In the genomic region with DNA sequence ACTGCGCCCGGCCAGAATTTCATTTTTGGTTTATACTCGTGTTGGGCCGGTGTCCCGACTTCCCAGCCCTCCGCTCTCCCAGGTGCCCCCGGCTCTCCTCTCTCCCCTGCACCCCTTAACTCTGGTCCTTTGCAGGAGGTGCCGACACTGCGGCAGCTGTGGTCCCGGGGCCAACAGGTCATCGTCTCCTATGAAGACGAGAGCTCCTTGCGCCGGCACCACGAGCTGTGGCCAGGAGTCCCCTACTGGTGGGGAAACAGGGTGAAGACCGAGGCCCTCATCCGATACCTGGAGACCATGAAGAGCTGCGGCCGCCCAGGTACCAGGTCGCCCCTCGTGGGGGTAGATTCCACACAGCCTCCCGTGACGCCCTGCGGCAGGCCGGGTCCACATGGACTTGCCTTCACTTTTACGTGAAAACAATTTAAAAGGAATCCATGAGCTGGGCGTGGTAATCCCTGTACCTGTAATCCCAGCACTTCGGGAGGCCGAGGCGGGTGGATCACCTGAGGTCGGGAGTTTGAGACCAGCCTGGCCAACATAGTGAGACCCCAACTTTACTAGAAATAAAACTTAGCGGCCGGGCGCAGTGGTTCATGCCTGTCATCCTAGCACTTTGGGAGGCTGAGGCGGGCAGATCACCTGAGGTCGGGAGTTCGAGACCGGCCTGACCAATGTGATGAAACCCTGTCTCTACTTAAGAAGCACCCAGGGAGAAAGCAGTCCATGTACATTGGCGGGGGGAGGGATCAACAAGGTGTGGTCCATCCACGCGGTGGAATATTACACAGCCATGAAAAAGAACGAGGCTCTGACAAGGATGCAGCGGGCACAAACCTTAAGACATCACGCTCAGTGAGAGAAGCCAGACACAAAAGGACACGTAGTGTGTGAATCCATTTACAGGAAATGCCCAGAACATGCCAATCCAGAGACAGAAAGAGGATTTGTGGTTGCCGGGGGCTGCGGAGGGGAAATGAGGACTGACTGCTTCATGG, we compare ENCODE assay signal across 25 cellular contexts. TPM values are rescaled to one million over a fixed set of nuclear protein-coding genes. Genes with fewer than 3 reads are reported as not detected.
DNase-seq lines count a peak whose midpoint lies in the region; ATAC-seq and TF ChIP-seq lines count a peak whose summit lies in the region.
"Had no signal": no experiment of that assay in that cellular context is flagged by ENCODE, and none has a peak within 500 bp of the region (broad histone marks: within the 10 kb centered on the region; RNA-seq: fewer than 3 reads in every experiment).

No MANE protein-coding gene starts in this region.

- no peak overlapping the region for H3K4me3 Mint-ChIP-seq in glutamatergic neuron (ENCODE audit: unreplicated experiment)
- H3K4me3 Mint-ChIP-seq: activated naive CD8-positive, alpha-beta T cell treated with anti-CD3 and anti-CD28 coated beads, Interleukin-2, amount 10 ng/mL, durations not matched to agents 7 days and 5 days; activated T-helper 17 cell treated with anti-CD3 and anti-CD28 coated beads, Interleukin-2, amount 50 U/mL, for 72 hours; CD4-positive, CD25-positive, alpha-beta regulatory T cell; central memory CD8-positive, alpha-beta T cell; natural killer cell treated with Interleukin-12 subunit alpha and Interleukin-12 subunit beta and Interleukin-15 and Interleukin-18, amount 100 ng/mL, for 72 hours; stimulated activated naive CD8-positive, alpha-beta T cell treated with anti-CD3 and anti-CD28 coated beads, Interleukin-15, Interleukin-2, amounts not matched to agents 100 ng/mL and 50 ng/mL, for 24 hours had no signal

- no peaks in the 10 kb centered on the region for H3K4me1 Mint-ChIP-seq in glutamatergic neuron (ENCODE audit: low read depth, unreplicated experiment)
- H3K4me1 Mint-ChIP-seq: activated naive CD8-positive, alpha-beta T cell treated with anti-CD3 and anti-CD28 coated beads, Interleukin-2, amount 10 ng/mL, durations not matched to agents 7 days and 5 days; activated T-helper 17 cell treated with anti-CD3 and anti-CD28 coated beads, Interleukin-2, amount 50 U/mL, for 72 hours; CD4-positive, CD25-positive, alpha-beta regulatory T cell; central memory CD8-positive, alpha-beta T cell had no signal

- TF ChIP-seq POLR2A in sigmoid colon (IDR thresholded peaks at IDR 0.05) = no peak

- WGBS in sigmoid colon, 2 donors = 97 to 98% methylated on average over 47 of the region's 47 CpGs

- no peak for TF ChIP-seq EP300 in sigmoid colon (IDR thresholded peaks at IDR 0.05)

- no peak overlapping the region for H3K27ac ChIP-seq in HEK293 (ENCODE audit: extremely low read depth, low read depth, low read length)
- no peak overlapping the region for H3K27ac ChIP-seq in sigmoid colon
- H3K27ac ChIP-seq: epithelial cell of prostate, ovary, tibial nerve had no signal

- TF ChIP-seq CTCF in HEK293 (tag by site-specific recombination; IDR thresholded peaks at IDR 0.05) (no peak), glutamatergic neuron (IDR thresholded peaks at IDR 0.05; ENCODE audit: partially characterized antibody, unreplicated experiment) (no peak), sigmoid colon (IDR thresholded peaks at IDR 0.05) (no peak)

- DNase-seq in activated CD4-positive, alpha-beta T cell treated with anti-CD3 and anti-CD28 coated beads for 48 hours = peak; percentile 1
- no peak for DNase-seq in activated CD4-positive, alpha-beta T cell treated with anti-CD3 and anti-CD28 coated beads for 1 hour
- peak; percentile 2 for DNase-seq in glutamatergic neuron
- DNase-seq in sigmoid colon = peak; percentile 49
- DNase-seq in HCEC 1CT = no peak
- DNase-seq in Kasumi-1 (lab: John Stamatoyannopoulos, UW) = no peak
- DNase-seq: 8988T; activated naive CD8-positive, alpha-beta T cell treated with anti-CD3 and anti-CD28 coated beads, Interleukin-2, amount 10 ng/mL, durations not matched to agents 7 days and 5 days; CD4-positive, CD25-positive, alpha-beta regulatory T cell; NCI-H1417 treated with DMSO at 0.1 percent for 48 hours; NCI-H446; NCI-H82; OCI-M1; SHP77 had no signal

- H3K36me3 Mint-ChIP-seq in glutamatergic neuron (ENCODE audit: unreplicated experiment) = peaks cover 6% of the 10 kb centered on the region

- peaks cover 4% of the 10 kb centered on the region for H3K9me3 Mint-ChIP-seq in glutamatergic neuron (ENCODE audit: unreplicated experiment)
- H3K9me3 Mint-ChIP-seq: activated naive CD8-positive, alpha-beta T cell treated with anti-CD3 and anti-CD28 coated beads, Interleukin-2, amount 10 ng/mL, durations not matched to agents 7 days and 5 days; activated T-helper 17 cell treated with anti-CD3 and anti-CD28 coated beads, Interleukin-2, amount 50 U/mL, for 72 hours; CD4-positive, CD25-positive, alpha-beta regulatory T cell; central memory CD8-positive, alpha-beta T cell; natural killer cell treated with Interleukin-12 subunit alpha and Interleukin-12 subunit beta and Interleukin-15 and Interleukin-18, amount 100 ng/mL, for 72 hours; stimulated activated naive CD8-positive, alpha-beta T cell treated with anti-CD3 and anti-CD28 coated beads, Interleukin-15, Interleukin-2, amounts not matched to agents 100 ng/mL and 50 ng/mL, for 24 hours had no signal

- ATAC-seq in GM18867 (IDR thresholded peaks at IDR 0.05; ENCODE audit: unreplicated experiment) = no peak
- ATAC-seq: activated CD4-positive, CD25-positive, alpha-beta regulatory T cell treated with anti-CD3 and anti-CD28 coated beads, Interleukin-2, amount 50 U/mL, for 24 hours; activated T-helper 17 cell treated with anti-CD3 and anti-CD28 coated beads, Interleukin-2, amount 50 U/mL, for 72 hours; natural killer cell treated with Interleukin-12 subunit alpha and Interleukin-12 subunit beta and Interleukin-15 and Interleukin-18, amount 100 ng/mL, for 72 hours; right cardiac atrium had no signal

- H3K27me3 ChIP-seq in sigmoid colon = no peaks in the 10 kb centered on the region
- H3K27me3 ChIP-seq: ovary, tibial nerve had no signal

- H3K9me3 ChIP-seq in HEK293 (ENCODE audit: control insufficient read depth, insufficient read depth, low read depth, low read length) = no peaks in the 10 kb centered on the region
- peaks cover 0 to 4% (median 0%) of the 10 kb centered on the region in 4 donors for H3K9me3 ChIP-seq in sigmoid colon
- H3K9me3 ChIP-seq: ovary, tibial nerve had no signal

- no peak overlapping the region for H3K4me3 ChIP-seq in HEK293 (ENCODE audit: low read depth, low read length)
- H3K4me3 ChIP-seq in sigmoid colon = no peak overlapping the region
- H3K4me3 ChIP-seq: ovary, tibial nerve had no signal

- peaks cover 5% of the 10 kb centered on the region for H3K27me3 Mint-ChIP-seq in glutamatergic neuron (ENCODE audit: unreplicated experiment)
- H3K27me3 Mint-ChIP-seq: activated naive CD8-positive, alpha-beta T cell treated with anti-CD3 and anti-CD28 coated beads, Interleukin-2, amount 10 ng/mL, durations not matched to agents 7 days and 5 days; activated T-helper 17 cell treated with anti-CD3 and anti-CD28 coated beads, Interleukin-2, amount 50 U/mL, for 72 hours; CD4-positive, CD25-positive, alpha-beta regulatory T cell; central memory CD8-positive, alpha-beta T cell; natural killer cell treated with Interleukin-12 subunit alpha and Interleukin-12 subunit beta and Interleukin-15 and Interleukin-18, amount 100 ng/mL, for 72 hours; stimulated activated naive CD8-positive, alpha-beta T cell treated with anti-CD3 and anti-CD28 coated beads, Interleukin-15, Interleukin-2, amounts not matched to agents 100 ng/mL and 50 ng/mL, for 24 hours had no signal

- CTCF ChIA-PET in HEK293 (lab: Yijun Ruan, JAX) = no interaction called here

- H3K4me1 ChIP-seq in HEK293 (ENCODE audit: control insufficient read depth, insufficient read depth, low read length) (no peaks in the 10 kb centered on the region), sigmoid colon (no peaks in the 10 kb centered on the region)
- H3K4me1 ChIP-seq: tibial nerve had no signal

- intact Hi-C loops in sigmoid colon (cut with DNase I) = no loop called here

- POLR2A ChIA-PET in HEK293 (lab: Yijun Ruan, JAX) = no interaction called here

- H3K36me3 ChIP-seq in HEK293 (ENCODE audit: control insufficient read depth in 2 of 2, insufficient read depth in 1 of 2, low read length in 2 of 2) (peaks cover 52 to 71% of the 10 kb centered on the region in 2 experiments), sigmoid colon (peaks cover 0 to 73% (median 20%) of the 10 kb centered on the region in 4 donors)
- H3K36me3 ChIP-seq: ovary had no signal

- no peak overlapping the region for H3K27ac Mint-ChIP-seq in glutamatergic neuron (ENCODE audit: unreplicated experiment)
- H3K27ac Mint-ChIP-seq: activated naive CD8-positive, alpha-beta T cell treated with anti-CD3 and anti-CD28 coated beads, Interleukin-2, amount 10 ng/mL, durations not matched to agents 7 days and 5 days; activated T-helper 17 cell treated with anti-CD3 and anti-CD28 coated beads, Interleukin-2, amount 50 U/mL, for 72 hours; CD4-positive, CD25-positive, alpha-beta regulatory T cell; natural killer cell treated with Interleukin-12 subunit alpha and Interleukin-12 subunit beta and Interleukin-15 and Interleukin-18, amount 100 ng/mL, for 72 hours; stimulated activated naive CD8-positive, alpha-beta T cell treated with anti-CD3 and anti-CD28 coated beads, Interleukin-15, Interleukin-2, amounts not matched to agents 100 ng/mL and 50 ng/mL, for 24 hours had no signal

TF ChIP-seq in HEK293, 187 proteins besides CTCF, POLR2A, EP300 and RAD21 (continues in another document):
- no peak for TF ChIP-seq ZNF366 (tag by site-specific recombination; conservative IDR thresholded peaks at IDR 0.05)
- TF ChIP-seq, protein P1, sequence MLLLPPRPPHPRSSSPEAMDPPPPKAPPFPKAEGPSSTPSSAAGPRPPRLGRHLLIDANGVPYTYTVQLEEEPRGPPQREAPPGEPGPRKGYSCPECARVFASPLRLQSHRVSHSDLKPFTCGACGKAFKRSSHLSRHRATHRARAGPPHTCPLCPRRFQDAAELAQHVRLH (tag by site-specific recombination; IDR thresholded peaks at IDR 0.05) = peak; percentile 79
- no peak for TF ChIP-seq ZNF324 (tag by site-specific recombination; IDR thresholded peaks at IDR 0.05)
- TF ChIP-seq ZNF223 (tag by site-specific recombination; IDR thresholded peaks at IDR 0.05) = no peak
- TF ChIP-seq ZNF423 (tag by site-specific recombination; IDR thresholded peaks at IDR 0.05) = no peak
- peak; percentile 89 for TF ChIP-seq ZNF121 (tag by site-specific recombination; IDR thresholded peaks at IDR 0.05)
- no peak for TF ChIP-seq ZNF169 (tag by site-specific recombination; IDR thresholded peaks at IDR 0.05)
- no peak for TF ChIP-seq ZNF175 (tag by site-specific recombination; IDR thresholded peaks at IDR 0.05)

RNA-seq across cellular contexts. Expression of gene PLCXD1, which starts 12.0 kb away (rescaled TPM):
- 36.4 TPM for total RNA-seq in glutamatergic neuron (ENCODE audit: unreplicated experiment)
- 1 to 10 TPM; 2.5 to 6.8 (median 3.6) TPM for total RNA-seq in sigmoid colon
- polyA plus RNA-seq in sigmoid colon = 10 to 100 TPM in 1 of 3 donors, 1 to 10 TPM in 2; 5.1 to 29.8 (median 9.6) TPM

RNA-seq across cellular contexts. Expression of gene GTPBP6, which starts 25.4 kb away (rescaled TPM):
- 52.3 TPM for total RNA-seq in glutamatergic neuron (ENCODE audit: unreplicated experiment)
- total RNA-seq in sigmoid colon = 10 to 100 TPM; 22.4 to 40.3 (median 30.9) TPM
- polyA plus RNA-seq in sigmoid colon = 10 to 100 TPM; 36.0 to 65.8 (median 36.5) TPM

Comparison
In these comparisons a context has a peak if more than half of its experiments do, and no peak if none do; other contexts are left out.
1. DNase-seq: peak in activated CD4-positive, alpha-beta T cell treated with anti-CD3 and anti-CD28 coated beads for 48 hours (single experiment), glutamatergic neuron (single experiment) and sigmoid colon (single experiment); none in activated CD4-positive, alpha-beta T cell treated with anti-CD3 and anti-CD28 coated beads for 1 hour (single experiment), HCEC 1CT (single experiment) and Kasumi-1 (0 of 2).